In the genomic region with DNA sequence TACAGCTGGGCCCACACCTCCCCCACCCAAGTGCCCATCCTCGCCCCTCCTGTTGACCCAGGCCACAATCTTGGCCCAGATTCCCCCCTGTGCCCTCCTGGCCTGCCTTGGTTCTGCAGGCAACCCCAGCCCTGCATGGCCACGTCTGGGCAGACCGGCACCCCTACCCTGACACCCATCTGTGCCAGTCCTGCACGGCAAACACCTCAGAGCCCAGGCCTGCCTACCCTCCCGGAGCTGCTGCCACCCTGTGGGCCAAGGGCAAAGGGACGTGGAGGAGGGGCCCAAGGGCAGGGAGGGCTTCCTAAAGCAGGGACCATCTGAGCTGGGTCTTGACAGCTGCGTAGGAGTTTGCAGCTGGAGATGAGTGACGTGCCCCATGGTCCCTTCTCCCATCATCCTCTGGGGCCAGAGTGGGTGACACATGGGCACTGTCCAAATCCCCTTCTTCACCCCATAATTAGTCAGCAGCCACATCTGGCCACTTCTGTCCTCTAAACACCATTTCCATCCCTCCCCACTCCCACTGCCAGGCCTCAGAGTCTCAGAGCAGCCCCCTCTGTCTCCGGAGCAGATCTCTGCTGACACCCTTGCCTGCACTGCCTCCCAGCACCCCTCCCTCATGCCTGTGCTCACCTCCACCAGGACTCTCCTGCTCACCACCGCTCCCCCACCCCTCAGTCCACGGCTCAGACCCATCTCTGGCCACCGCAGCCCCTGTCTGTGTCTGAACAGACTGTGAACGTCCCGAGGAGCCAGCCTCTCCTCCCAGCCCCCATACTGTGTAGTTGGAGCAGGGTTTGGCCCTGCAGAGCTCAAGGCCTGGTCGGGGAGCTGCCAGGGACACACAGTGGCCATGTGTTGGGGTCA, we compare ENCODE assay signal across 12 cellular contexts. TPM values are rescaled to one million over a fixed set of nuclear protein-coding genes. Genes with fewer than 3 reads are reported as not detected.
A peak's percentile ranks its signal among the peaks of the same experiment; 100 is the strongest.
DNase-seq lines count a peak whose midpoint lies in the region; ATAC-seq and TF ChIP-seq lines count a peak whose summit lies in the region.
"Had no signal": no experiment of that assay in that cellular context is flagged by ENCODE, and none has a peak within 500 bp of the region (broad histone marks: within the 10 kb centered on the region; RNA-seq: fewer than 3 reads in every experiment).

No MANE protein-coding gene starts in this region.

- no peak overlapping the region for H3K4me3 Mint-ChIP-seq in activated CD4-positive, alpha-beta T cell treated with anti-CD3 and anti-CD28 coated beads, Interleukin-2, amount 10 ng/mL, durations not matched to agents 7 days and 5 days
- H3K4me3 Mint-ChIP-seq in MCF 10A (ENCODE audit: unreplicated experiment) (no peak overlapping the region), memory B cell (no peak overlapping the region)
- H3K4me3 Mint-ChIP-seq: activated naive CD8-positive, alpha-beta T cell treated with anti-CD3 and anti-CD28 coated beads, Interleukin-2, amount 10 ng/mL, durations not matched to agents 7 days and 5 days; naive thymus-derived CD4-positive, alpha-beta T cell had no signal

- ATAC-seq in memory B cell (ENCODE audit: low read depth) (no peak), GM21576 (IDR thresholded peaks at IDR 0.05; ENCODE audit: unreplicated experiment) (no peak)
- ATAC-seq: naive thymus-derived CD4-positive, alpha-beta T cell had no signal

- CTCF ChIA-PET in activated CD4-positive, alpha-beta T cell treated with anti-CD3 and anti-CD28 coated beads, Interleukin-2, amount 10 ng/mL, durations not matched to agents 7 days and 5 days (lab: Charles Lee) = interaction anchor here (0.6 to 7.5 kb wide), 6 partner anchors 7 to 269 kb away, joined by 3 to 70 read pairs (median 6); no protein-coding TSS in a partner anchor
- CTCF ChIA-PET in MCF 10A (lab: Yijun Ruan, JAX) = interaction anchor here (0.6 to 3.3 kb wide), 11 partner anchors 8 to 865 kb away, joined by 3 to 19 read pairs (median 4); no protein-coding TSS in a partner anchor

- no TSS peak for BruUV-seq in MCF 10A (replicated peaks; lab: Mats Ljungman, UMichigan)

- POLR2A ChIA-PET in activated CD4-positive, alpha-beta T cell treated with anti-CD3 and anti-CD28 coated beads, Interleukin-2, amount 10 ng/mL, durations not matched to agents 7 days and 5 days (lab: Charles Lee) = no interaction called here
- POLR2A ChIA-PET in MCF 10A (lab: Yijun Ruan, JAX) = interaction anchor here (0.7 to 3.3 kb wide), 6 partner anchors 26 to 108 kb away, joined by 3 to 30 read pairs (median 4); no protein-coding TSS in a partner anchor

- no peaks in the 10 kb centered on the region for H3K27me3 Mint-ChIP-seq in activated CD4-positive, alpha-beta T cell treated with anti-CD3 and anti-CD28 coated beads, Interleukin-2, amount 10 ng/mL, durations not matched to agents 7 days and 5 days
- H3K27me3 Mint-ChIP-seq in MCF 10A (ENCODE audit: insufficient read depth, unreplicated experiment) = no peaks in the 10 kb centered on the region
- peaks cover 1% of the 10 kb centered on the region for H3K27me3 Mint-ChIP-seq in memory B cell
- H3K27me3 Mint-ChIP-seq: activated naive CD8-positive, alpha-beta T cell treated with anti-CD3 and anti-CD28 coated beads, Interleukin-2, amount 10 ng/mL, durations not matched to agents 7 days and 5 days; naive thymus-derived CD4-positive, alpha-beta T cell had no signal

- WGBS in urinary bladder = 55% methylated on average over 15 of the region's 15 CpGs

- no peaks in the 10 kb centered on the region for H3K36me3 ChIP-seq in urinary bladder (ENCODE audit: insufficient read depth)

- no peak overlapping the region for H3K4me3 ChIP-seq in urinary bladder (ENCODE audit: low read depth, low read length)

- H3K27ac Mint-ChIP-seq in activated CD4-positive, alpha-beta T cell treated with anti-CD3 and anti-CD28 coated beads, Interleukin-2, amount 10 ng/mL, durations not matched to agents 7 days and 5 days = peak overlapping the region; percentile 46
- peak overlapping the region; percentile 87 for H3K27ac Mint-ChIP-seq in MCF 10A (ENCODE audit: low read depth, unreplicated experiment)
- peak overlapping the region; percentile 24 for H3K27ac Mint-ChIP-seq in memory B cell
- H3K27ac Mint-ChIP-seq: activated naive CD8-positive, alpha-beta T cell treated with anti-CD3 and anti-CD28 coated beads, Interleukin-2, amount 10 ng/mL, durations not matched to agents 7 days and 5 days had no signal

- H3K4me1 Mint-ChIP-seq in activated CD4-positive, alpha-beta T cell treated with anti-CD3 and anti-CD28 coated beads, Interleukin-2, amount 10 ng/mL, durations not matched to agents 7 days and 5 days = peaks cover 4% of the 10 kb centered on the region
- H3K4me1 Mint-ChIP-seq in MCF 10A (ENCODE audit: insufficient read depth, unreplicated experiment) = peaks cover 7% of the 10 kb centered on the region
- H3K4me1 Mint-ChIP-seq in memory B cell = no peaks in the 10 kb centered on the region

- intact Hi-C loops in MCF 10A (cut with micrococcal nuclease) = no loop called here

- no peak for DNase-seq in activated CD4-positive, alpha-beta T cell treated with anti-CD3 and anti-CD28 coated beads, Interleukin-2, amount 10 ng/mL, durations not matched to agents 7 days and 5 days
- DNase-seq in activated CD4-positive, alpha-beta T cell treated with anti-CD3 and anti-CD28 coated beads for 48 hours = no peak
- DNase-seq in MCF 10A (ENCODE audit: unreplicated experiment) = no peak
- DNase-seq in memory B cell (ENCODE audit: low spot score in 2 of 2) = no peak
- DNase-seq in CD1c-positive myeloid dendritic cell (ENCODE audit: extremely low spot score) = no peak
- DNase-seq in activated T-cell treated with anti-CD3 and anti-CD28 coated beads, Interleukin-2, amount 50 U/mL, for 48 hours = no peak
- DNase-seq: activated naive CD8-positive, alpha-beta T cell treated with anti-CD3 and anti-CD28 coated beads, Interleukin-2, amount 10 ng/mL, durations not matched to agents 7 days and 5 days; naive thymus-derived CD4-positive, alpha-beta T cell; NCI-H226 had no signal

- no peak for TF ChIP-seq CTCF in MCF 10A (IDR thresholded peaks at IDR 0.05; ENCODE audit: unreplicated experiment)

- no peaks in the 10 kb centered on the region for H3K4me1 ChIP-seq in urinary bladder (ENCODE audit: insufficient read depth)

- H3K36me3 Mint-ChIP-seq in activated CD4-positive, alpha-beta T cell treated with anti-CD3 and anti-CD28 coated beads, Interleukin-2, amount 10 ng/mL, durations not matched to agents 7 days and 5 days (ENCODE audit: low read depth) = no peaks in the 10 kb centered on the region
- H3K36me3 Mint-ChIP-seq in MCF 10A (ENCODE audit: insufficient read depth, unreplicated experiment) (peaks cover 81% of the 10 kb centered on the region), memory B cell (no peaks in the 10 kb centered on the region)
- H3K36me3 Mint-ChIP-seq: activated naive CD8-positive, alpha-beta T cell treated with anti-CD3 and anti-CD28 coated beads, Interleukin-2, amount 10 ng/mL, durations not matched to agents 7 days and 5 days; naive thymus-derived CD4-positive, alpha-beta T cell had no signal

- H3K9me3 Mint-ChIP-seq in activated CD4-positive, alpha-beta T cell treated with anti-CD3 and anti-CD28 coated beads, Interleukin-2, amount 10 ng/mL, durations not matched to agents 7 days and 5 days = no peaks in the 10 kb centered on the region
- H3K9me3 Mint-ChIP-seq in MCF 10A (ENCODE audit: unreplicated experiment) (no peaks in the 10 kb centered on the region), memory B cell (no peaks in the 10 kb centered on the region)
- H3K9me3 Mint-ChIP-seq: activated naive CD8-positive, alpha-beta T cell treated with anti-CD3 and anti-CD28 coated beads, Interleukin-2, amount 10 ng/mL, durations not matched to agents 7 days and 5 days; naive thymus-derived CD4-positive, alpha-beta T cell had no signal

- H3K27ac ChIP-seq in urinary bladder (ENCODE audit: low read depth) = peak overlapping the region; percentile 67
- H3K27ac ChIP-seq: HL-60 had no signal

RNA-seq across cellular contexts. Expression of a gene that starts 35.6 kb away (rescaled TPM):
- 1 to 10 TPM; 9.5 to 9.7 TPM for total RNA-seq in activated CD4-positive, alpha-beta T cell treated with anti-CD3 and anti-CD28 coated beads, Interleukin-2, amount 10 ng/mL, durations not matched to agents 7 days and 5 days
- total RNA-seq in MCF 10A (2022) (8.0 and 10.1 TPM in 2 replicates), urinary bladder (22.8 TPM)
- polyA plus RNA-seq in urinary bladder = 12.5 TPM

Comparison
In these comparisons a context has a peak if more than half of its experiments do, and no peak if none do; other contexts are left out.
1. H3K27ac Mint-ChIP-seq: peak in every context shown above with its lines; median percentile 87 in MCF 10A; 46 in activated CD4-positive, alpha-beta T cell treated with anti-CD3 and anti-CD28 coated beads, Interleukin-2, amount 10 ng/mL, durations not matched to agents 7 days and 5 days; 24 in memory B cell.